25 cellular contexts compared by ENCODE assay signal in the genomic region with DNA sequence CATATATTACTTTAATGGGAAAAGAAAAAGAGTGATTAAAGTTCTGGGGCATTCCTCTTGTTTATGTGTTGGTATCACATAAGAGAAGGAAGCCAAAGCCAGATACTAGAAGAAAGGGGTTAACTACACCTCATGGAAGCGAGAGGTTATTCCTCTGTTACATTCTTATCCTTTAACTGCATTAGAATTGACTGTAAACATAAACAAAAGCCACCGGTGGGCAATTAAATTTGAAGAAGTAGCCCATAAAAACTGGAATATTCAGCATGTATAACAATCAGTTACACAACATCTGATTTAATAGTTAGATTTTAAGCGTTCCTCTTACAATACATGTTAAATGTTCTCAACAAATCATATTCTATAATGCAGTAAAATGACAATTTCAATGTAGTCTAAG.
"Had no signal": no experiment of that assay in that cellular context is flagged by ENCODE, and none has a peak within 500 bp of the region (broad histone marks: within the 10 kb centered on the region; RNA-seq: fewer than 3 reads in every experiment).

No MANE protein-coding gene starts in this region.

- H3K27ac ChIP-seq: neutrophil, pancreas, prostate gland, right atrium auricular region, right lobe of liver, sigmoid colon, stomach, thoracic aorta, thyroid gland, tibial nerve, upper lobe of left lung, vagina had no signal

- H3K27ac Mint-ChIP-seq: natural killer cell; stimulated activated effector memory CD8-positive, alpha-beta T cell treated with anti-CD3 and anti-CD28 coated beads, Interleukin-12 subunit alpha, Interleukin-12 subunit beta, amount 100 ng/mL, for 72 hours; stimulated activated naive B cell treated with anti-CD40 and anti-IgM and Interleukin-4, amounts not matched to agents 10 μg/mL and 1 μg/mL and 100 μg/mL, for 72 hours; stimulated activated naive CD8-positive, alpha-beta T cell treated with anti-CD3 and anti-CD28 coated beads, Interleukin-15, Interleukin-2, amounts not matched to agents 100 ng/mL and 50 ng/mL, for 24 hours had no signal

- H3K36me3 ChIP-seq: neutrophil, pancreas, prostate gland, right atrium auricular region, right lobe of liver, sigmoid colon, stomach, thoracic aorta, thyroid gland, tibial nerve, upper lobe of left lung, vagina had no signal

- H3K4me3 Mint-ChIP-seq: naive thymus-derived CD4-positive, alpha-beta T cell; natural killer cell; stimulated activated effector memory CD8-positive, alpha-beta T cell treated with anti-CD3 and anti-CD28 coated beads, Interleukin-12 subunit alpha, Interleukin-12 subunit beta, amount 100 ng/mL, for 72 hours; stimulated activated naive B cell treated with anti-CD40 and anti-IgM and Interleukin-4, amounts not matched to agents 10 μg/mL and 1 μg/mL and 100 μg/mL, for 72 hours; stimulated activated naive CD8-positive, alpha-beta T cell treated with anti-CD3 and anti-CD28 coated beads, Interleukin-15, Interleukin-2, amounts not matched to agents 100 ng/mL and 50 ng/mL, for 24 hours had no signal

- ATAC-seq: naive thymus-derived CD4-positive, alpha-beta T cell; natural killer cell; stimulated activated effector memory CD8-positive, alpha-beta T cell treated with anti-CD3 and anti-CD28 coated beads, Interleukin-12 subunit alpha, Interleukin-12 subunit beta, amount 100 ng/mL, for 72 hours; stimulated activated naive B cell treated with anti-CD40 and anti-IgM and Interleukin-4, amounts not matched to agents 10 μg/mL and 1 μg/mL and 100 μg/mL, for 72 hours had no signal

- H3K9me3 Mint-ChIP-seq: natural killer cell; stimulated activated effector memory CD8-positive, alpha-beta T cell treated with anti-CD3 and anti-CD28 coated beads, Interleukin-12 subunit alpha, Interleukin-12 subunit beta, amount 100 ng/mL, for 72 hours; stimulated activated naive B cell treated with anti-CD40 and anti-IgM and Interleukin-4, amounts not matched to agents 10 μg/mL and 1 μg/mL and 100 μg/mL, for 72 hours; stimulated activated naive CD8-positive, alpha-beta T cell treated with anti-CD3 and anti-CD28 coated beads, Interleukin-15, Interleukin-2, amounts not matched to agents 100 ng/mL and 50 ng/mL, for 24 hours had no signal

- H3K4me1 Mint-ChIP-seq: stimulated activated naive B cell treated with anti-CD40 and anti-IgM and Interleukin-4, amounts not matched to agents 10 μg/mL and 1 μg/mL and 100 μg/mL, for 72 hours had no signal

- H3K36me3 Mint-ChIP-seq: natural killer cell; stimulated activated effector memory CD8-positive, alpha-beta T cell treated with anti-CD3 and anti-CD28 coated beads, Interleukin-12 subunit alpha, Interleukin-12 subunit beta, amount 100 ng/mL, for 72 hours had no signal

- H3K4me3 ChIP-seq: pancreas, prostate gland, right atrium auricular region, right lobe of liver, sigmoid colon, stomach, thoracic aorta, thyroid gland, tibial nerve, upper lobe of left lung, vagina had no signal

- H3K9me3 ChIP-seq: neutrophil, pancreas, prostate gland, right atrium auricular region, right lobe of liver, sigmoid colon, stomach, thoracic aorta, thyroid gland, tibial nerve, upper lobe of left lung, vagina had no signal

- H3K27me3 ChIP-seq: neutrophil, pancreas, right atrium auricular region, right lobe of liver, sigmoid colon, stomach, thyroid gland, tibial nerve, upper lobe of left lung, vagina had no signal

- H3K27me3 Mint-ChIP-seq: naive thymus-derived CD4-positive, alpha-beta T cell; stimulated activated naive B cell treated with anti-CD40 and anti-IgM and Interleukin-4, amounts not matched to agents 10 μg/mL and 1 μg/mL and 100 μg/mL, for 72 hours; stimulated activated naive CD8-positive, alpha-beta T cell treated with anti-CD3 and anti-CD28 coated beads, Interleukin-15, Interleukin-2, amounts not matched to agents 100 ng/mL and 50 ng/mL, for 24 hours had no signal

- H3K4me1 ChIP-seq: prostate gland, right atrium auricular region, stomach, thyroid gland, tibial nerve, vagina had no signal

- DNase-seq: natural killer cell; nucleus accumbens; pancreas; retina; right lobe of liver; sigmoid colon; stimulated activated CD4-positive, alpha-beta T cell treated with anti-CD3 and anti-CD28 coated beads, Interleukin-15, amount 100 ng/mL, for 24 hours; stimulated activated CD4-positive, alpha-beta T cell treated with anti-CD3 and anti-CD28 coated beads, Interleukin-2, amount 100 ng/mL, for 24 hours; stimulated activated CD4-positive, alpha-beta T cell treated with anti-CD3 and anti-CD28 coated beads, Interleukin-2, amount 100 ng/mL, for 48 hours; stimulated activated CD4-positive, alpha-beta T cell treated with anti-CD3 and anti-CD28 coated beads, Interleukin-4, amount 100 ng/mL, for 24 hours; stimulated activated naive B cell treated with anti-CD40 and anti-IgM and Interleukin-4, amounts not matched to agents 10 μg/mL and 1 μg/mL and 100 μg/mL, for 72 hours; stimulated activated naive CD4-positive, alpha-beta T cell treated with Interleukin-2 at 50 U/mL for 16 hours; stomach; thyroid gland; trophoblast cell; upper lobe of left lung had no signal
